ENCODE assay signal across 8 cellular contexts in genomic region chr7:2709553-2710165, GRCh38. TPM values are rescaled to one million over a fixed set of nuclear protein-coding genes. Genes with fewer than 3 reads are reported as not detected.
DNase-seq lines count a peak whose midpoint lies in the region; ATAC-seq and TF ChIP-seq lines count a peak whose summit lies in the region.

No MANE protein-coding gene starts in this region.

- H2AK5ac ChIP-seq in IMR-90 (ENCODE audit: low read depth, low read length) = no peak overlapping the region

- POLR2A ChIA-PET in IMR-90 (lab: Charles Lee; ENCODE audit: unreplicated experiment) = no interaction called here

- TF ChIP-seq CTCF in IMR-90 (conservative IDR thresholded peaks at IDR 0.05; ENCODE audit: low read depth, low read length) = peak; percentile 66

- H3K18ac ChIP-seq in IMR-90 (ENCODE audit: low read depth, low read length) = no peak overlapping the region

- DNase-seq in EH (ENCODE audit: low read depth) = peak; percentile 43
- DNase-seq in IMR-90 = peak; percentile 27
- DNase-seq in T-helper 2 cell treated with Interferon-gamma antibody and Interleukin-4, amounts not matched to agents 5 μg/mL and 100 μg/mL, for 36 hours (ENCODE audit: low spot score) = peak; percentile 76
- DNase-seq in astrocyte of the hippocampus (ENCODE audit: low read depth, low spot score) = peak; percentile 81
- peak; percentile 70 to 76 (median 73) for DNase-seq in immature natural killer cell
- DNase-seq in stimulated activated CD4-positive, alpha-beta T cell treated with anti-CD3 and anti-CD28 coated beads, Interleukin-15, amount 100 ng/mL, for 1 hour (ENCODE audit: low read depth in 1 of 2, low spot score in 1 of 2) = peak; percentile 59 to 68
- no peak for DNase-seq in HCEC 1CT

- no peaks in the 10 kb centered on the region for H3K9me1 ChIP-seq in IMR-90 (ENCODE audit: insufficient read depth, low read length)

- no peak overlapping the region for H2BK20ac ChIP-seq in IMR-90 (ENCODE audit: low read depth, low read length)

- intact Hi-C loops in IMR-90 (cut with micrococcal nuclease) = no loop called here

- H3K4me2 ChIP-seq in IMR-90 (ENCODE audit: low read depth, low read length) = no peak overlapping the region

- no peaks in the 10 kb centered on the region for H3K4me1 ChIP-seq in IMR-90 (ENCODE audit: control insufficient read depth, insufficient read depth, low read length)

- H3K14ac ChIP-seq in IMR-90 (replicated peaks; ENCODE audit: low read depth, low read length) = no peak overlapping the region

- BruUV-seq in IMR-90 (replicated peaks; lab: Mats Ljungman, UMichigan) = no TSS peak

- H4K5ac ChIP-seq in IMR-90 (ENCODE audit: low read depth, low read length) = no peak overlapping the region

- peaks cover 35% of the 10 kb centered on the region for H3K4me1 Mint-ChIP-seq in T-helper 2 cell treated with Interferon-gamma antibody and Interleukin-4, amounts not matched to agents 5 μg/mL and 100 μg/mL, for 36 hours (ENCODE audit: low read depth)
- peaks cover 18 to 34% of the 10 kb centered on the region in 2 donors for H3K4me1 Mint-ChIP-seq in immature natural killer cell

- H3K27me3 ChIP-seq in IMR-90 (ENCODE audit: control insufficient read depth, insufficient read depth, low read length) = no peaks in the 10 kb centered on the region

- peak; percentile 67 for TF ChIP-seq RAD21 in IMR-90 (IDR thresholded peaks at IDR 0.05; ENCODE audit: low read length)

- ATAC-seq in GM21447 (IDR thresholded peaks at IDR 0.05; ENCODE audit: unreplicated experiment) (peak; percentile 67), IMR-90 (ENCODE audit: low read depth) (peak; percentile 79)

- no peak overlapping the region for H2BK120ac ChIP-seq in IMR-90 (ENCODE audit: low read depth, low read length)

- H2AK9ac ChIP-seq in IMR-90 (replicated peaks; ENCODE audit: low read depth, low read length, poor library complexity) = peak overlapping the region; percentile 88

- no peak overlapping the region for H3K4ac ChIP-seq in IMR-90 (ENCODE audit: low read depth, low read length)

- H3K27ac ChIP-seq in IMR-90 (ENCODE audit: insufficient read depth, low read length) = no peak overlapping the region

- in situ Hi-C loops in IMR-90 (cut with MboI; ENCODE audit: low sequenced_read_pairs) = no loop called here

- TF ChIP-seq POLR2A in IMR-90 (IDR thresholded peaks at IDR 0.05; ENCODE audit: low read depth, low read length) = no peak

- H2AFZ ChIP-seq in IMR-90 (replicated peaks; ENCODE audit: low read length, poor library complexity) = peak overlapping the region; percentile 43

- H3K9me3 ChIP-seq in IMR-90 (ENCODE audit: control insufficient read depth, insufficient read depth, low read length) = peaks cover 4% of the 10 kb centered on the region; the same call in 1 of the 2 replicates

- H2BK5ac ChIP-seq in IMR-90 (ENCODE audit: low read depth, low read length, poor library complexity, severe bottlenecking) = no peak overlapping the region

- CTCF ChIA-PET in IMR-90 (lab: Yijun Ruan, JAX) = interaction anchor here (1.2 kb wide), 1 partner anchor 20 kb away, joined by 3 read pairs; no protein-coding TSS in a partner anchor

- 44% methylated on average over 30 of the region's 33 CpGs; no CpG with 5 or more reads in 1 of the 2 experiments for WGBS in IMR-90 (ENCODE audit: extremely low coverage in 2 of 2, insufficient read length in 1 of 2), 2 experiments

- H3K79me1 ChIP-seq in IMR-90 (ENCODE audit: low read depth in 1 of 2, low read length in 2 of 2) = no peaks in the 10 kb centered on the region; a peak in 1 of 4 replicates

- dilution Hi-C loops in IMR-90 (cut with HindIII; ENCODE audit: low sequenced_read_pairs, unreplicated experiment) = no loop called here

- no peaks in the 10 kb centered on the region for H3K9me3 Mint-ChIP-seq in T-helper 2 cell treated with Interferon-gamma antibody and Interleukin-4, amounts not matched to agents 5 μg/mL and 100 μg/mL, for 36 hours
- H3K9me3 Mint-ChIP-seq in immature natural killer cell = peaks cover 0 to 2% (median 0%) of the 10 kb centered on the region in 6 donors

- peaks cover 3% of the 10 kb centered on the region for H3K36me3 ChIP-seq in IMR-90 (ENCODE audit: control insufficient read depth, insufficient read depth, low read length)

- no peaks in the 10 kb centered on the region; the same call in 1 of the 2 replicates for H4K20me1 ChIP-seq in IMR-90 (ENCODE audit: insufficient read depth, low read length)

- no peak overlapping the region for H4K91ac ChIP-seq in IMR-90 (ENCODE audit: insufficient read depth, low read depth, low read length)

- no peak overlapping the region for H3K56ac ChIP-seq in IMR-90 (ENCODE audit: extremely low read depth, insufficient read depth, low read length)

- peaks cover 5% of the 10 kb centered on the region for H3K27me3 Mint-ChIP-seq in T-helper 2 cell treated with Interferon-gamma antibody and Interleukin-4, amounts not matched to agents 5 μg/mL and 100 μg/mL, for 36 hours (ENCODE audit: low read depth)
- H3K27me3 Mint-ChIP-seq in immature natural killer cell (ENCODE audit: low read depth in 3 of 3) = peaks cover 16 to 35% (median 27%) of the 10 kb centered on the region in 3 donors

- no peak overlapping the region for H3K4me3 ChIP-seq in IMR-90 (ENCODE audit: insufficient read depth, low read depth, low read length)

- no peak overlapping the region for H3K23ac ChIP-seq in IMR-90 (ENCODE audit: low read depth, low read length)

- no peak overlapping the region for H4K8ac ChIP-seq in IMR-90 (ENCODE audit: low read depth in 2 of 2, low read length in 2 of 2)

- H3K4me3 Mint-ChIP-seq in T-helper 2 cell treated with Interferon-gamma antibody and Interleukin-4, amounts not matched to agents 5 μg/mL and 100 μg/mL, for 36 hours = peak overlapping the region; percentile 75
- peak overlapping the region in 3 of 5 donors; percentile 24 to 57 (median 54) for H3K4me3 Mint-ChIP-seq in immature natural killer cell

- peak overlapping the region; percentile 57 for H3K27ac Mint-ChIP-seq in T-helper 2 cell treated with Interferon-gamma antibody and Interleukin-4, amounts not matched to agents 5 μg/mL and 100 μg/mL, for 36 hours
- H3K27ac Mint-ChIP-seq in immature natural killer cell = no peak overlapping the region

- no peak overlapping the region for H2BK15ac ChIP-seq in IMR-90 (ENCODE audit: low read depth, low read length)

- no peaks in the 10 kb centered on the region for H3K36me3 Mint-ChIP-seq in T-helper 2 cell treated with Interferon-gamma antibody and Interleukin-4, amounts not matched to agents 5 μg/mL and 100 μg/mL, for 36 hours (ENCODE audit: low read depth)
- H3K36me3 Mint-ChIP-seq in immature natural killer cell = peaks cover 0 to 9% (median 6%) of the 10 kb centered on the region in 3 donors

- H3K9ac ChIP-seq in IMR-90 (ENCODE audit: low read depth, low read length) = no peak overlapping the region

TF ChIP-seq in IMR-90, 13 proteins besides CTCF, POLR2A, EP300 and RAD21:
- no peak for TF ChIP-seq CHD1 (IDR thresholded peaks at IDR 0.05; ENCODE audit: low read depth, low read length)
- peak; percentile 62 for TF ChIP-seq SMC3 (IDR thresholded peaks at IDR 0.05; ENCODE audit: low read depth, low read length)

RNA-seq across cellular contexts. Expression of gene AMZ1, which starts 21.7 kb away (rescaled TPM):
- 0.54 and 0.83 TPM in 2 replicates for total RNA-seq in IMR-90 (2012; rRNA removed)
- polyA plus RNA-seq in IMR-90 (2012; rRNA removed) (1.6 and 2.7 TPM in 2 replicates), immature natural killer cell (under 1 TPM in 1 of 3 donors, not detected in 2; 0.11 TPM)
- 0.93 and 1.5 TPM in 2 replicates for polyA plus RNA-seq in IMR-90 (2012; cell fraction: cytosol; rRNA removed)
- polyA plus RNA-seq in IMR-90 (2012; cell fraction: nucleus; rRNA removed; ENCODE audit: low replicate concordance) = 1.8 and 3.4 TPM in 2 replicates
